Comparison of ENCODE assay signal across 26 cellular contexts in genomic region chr7:18577096-18577771, GRCh38.
DNase-seq lines count a peak whose midpoint lies in the region; ATAC-seq, FAIRE-seq and TF ChIP-seq lines count a peak whose summit lies in the region.
"Had no signal": no experiment of that assay in that cellular context is flagged by ENCODE, and none has a peak within 500 bp of the region (broad histone marks: within the 10 kb centered on the region; RNA-seq: fewer than 3 reads in every experiment).

No MANE protein-coding gene starts in this region.

- H3K4me1 ChIP-seq in CD4-positive, CD25-positive, alpha-beta regulatory T cell (ENCODE audit: control insufficient read depth, insufficient read depth, low read length, poor library complexity, severe bottlenecking), result no peaks in the 10 kb centered on the region
- H3K4me1 ChIP-seq in astrocyte (ENCODE audit: insufficient read depth, low read length) (no peaks in the 10 kb centered on the region), small intestine (ENCODE audit: control insufficient read depth in 2 of 2, insufficient read depth in 1 of 2, low read depth in 1 of 2, low read length in 1 of 2) (no peaks in the 10 kb centered on the region), BE2C (peaks cover 5% of the 10 kb centered on the region; the same call in 1 of the 2 replicates)
- H3K4me1 ChIP-seq: breast epithelium had no signal

- H4K20me1 ChIP-seq in astrocyte (ENCODE audit: insufficient read depth, low read length), result no peaks in the 10 kb centered on the region

- H3K4me1 Mint-ChIP-seq in CD4-positive, CD25-positive, alpha-beta regulatory T cell, result peaks cover 0 to 17% (median 2%) of the 10 kb centered on the region in 4 donors
- peaks cover 20% of the 10 kb centered on the region for H3K4me1 Mint-ChIP-seq in astrocyte (ENCODE audit: low read depth, unreplicated experiment)
- H3K4me1 Mint-ChIP-seq in activated T-cell treated with anti-CD3 and anti-CD28 coated beads, Interleukin-2, amount 50 U/mL, for 24 hours (ENCODE audit: low read depth), result peaks cover 2% of the 10 kb centered on the region

- peak in 1 of 3 donors; percentile 5 for DNase-seq in CD4-positive, CD25-positive, alpha-beta regulatory T cell
- DNase-seq in astrocyte (ENCODE audit: low read depth), result no peak
- DNase-seq in small intestine, result no peak
- no peak for DNase-seq in KG1 (lab: John Stamatoyannopoulos, UW)
- DNase-seq in activated T-cell treated with anti-CD3 and anti-CD28 coated beads, Interleukin-2, amount 50 U/mL, for 24 hours, result no peak
- DNase-seq in BE2C, result no peak
- DNase-seq: activated CD4-positive, alpha-beta T cell treated with anti-CD3 and anti-CD28 coated beads for 1 hour; activated naive CD8-positive, alpha-beta T cell treated with anti-CD3 and anti-CD28 coated beads, Interleukin-2, amount 50 U/mL, for 24 hours; C1 segment of cervical spinal cord; erythroblast; gastrocnemius medialis; NCI-H1048; NCI-H2029 treated with DMSO at 0.1 percent for 48 hours; NCI-H524; right cardiac atrium; stimulated activated CD4-positive, alpha-beta T cell treated with anti-CD3 and anti-CD28 coated beads, Interleukin-15, amount 100 ng/mL, for 24 hours; stimulated activated naive CD4-positive, alpha-beta T cell had no signal

- no peaks in the 10 kb centered on the region for H3K27me3 ChIP-seq in CD4-positive, CD25-positive, alpha-beta regulatory T cell (ENCODE audit: control insufficient read depth, insufficient read depth, low read length)
- H3K27me3 ChIP-seq in astrocyte (ENCODE audit: insufficient read depth, low read length) (no peaks in the 10 kb centered on the region), small intestine (ENCODE audit: control insufficient read depth in 2 of 2, insufficient read depth in 2 of 2, low read length in 2 of 2) (no peaks in the 10 kb centered on the region), BE2C (no peaks in the 10 kb centered on the region)
- H3K27me3 ChIP-seq: breast epithelium, gastrocnemius medialis, SJSA1, tibial nerve had no signal

- no peak for ATAC-seq in CD4-positive, CD25-positive, alpha-beta regulatory T cell (ENCODE audit: low read depth in 2 of 2)
- ATAC-seq in GM19351 (IDR thresholded peaks at IDR 0.05; ENCODE audit: unreplicated experiment) (peak; percentile 36), HG03025 (IDR thresholded peaks at IDR 0.05; ENCODE audit: low FRiP score, unreplicated experiment) (peak; percentile 73)
- ATAC-seq: activated naive CD8-positive, alpha-beta T cell treated with anti-CD3 and anti-CD28 coated beads, Interleukin-2, amount 50 U/mL, for 24 hours; gastrocnemius medialis; K562; left lobe of liver; right cardiac atrium had no signal

- H3K27ac ChIP-seq in CD4-positive, CD25-positive, alpha-beta regulatory T cell (ENCODE audit: insufficient read depth, low read length, poor library complexity, severe bottlenecking), result no peak overlapping the region
- no peak overlapping the region for H3K27ac ChIP-seq in astrocyte (ENCODE audit: low read depth, low read length)
- H3K27ac ChIP-seq in small intestine (ENCODE audit: low read depth in 1 of 2, low read length in 1 of 2), result no peak overlapping the region
- H3K27ac ChIP-seq: breast epithelium, gastrocnemius medialis, SJSA1, tibial nerve had no signal

- peaks cover 0 to 5% (median 0%) of the 10 kb centered on the region in 7 donors for H3K9me3 Mint-ChIP-seq in CD4-positive, CD25-positive, alpha-beta regulatory T cell
- no peaks in the 10 kb centered on the region for H3K9me3 Mint-ChIP-seq in astrocyte (ENCODE audit: unreplicated experiment)
- no peaks in the 10 kb centered on the region for H3K9me3 Mint-ChIP-seq in activated T-cell treated with anti-CD3 and anti-CD28 coated beads, Interleukin-2, amount 50 U/mL, for 24 hours
- H3K9me3 Mint-ChIP-seq: activated naive CD8-positive, alpha-beta T cell treated with anti-CD3 and anti-CD28 coated beads, Interleukin-2, amount 50 U/mL, for 24 hours; activated T-helper 2 cell treated with anti-CD3 and anti-CD28 coated beads, Interferon-gamma antibody, Interleukin-2, Interleukin-4, amounts not matched to agents 10 μg/mL and 5 μg/mL and 100 μg/mL, durations not matched to agents 14 hours and 24 hours and 36 hours had no signal

- FAIRE-seq in astrocyte (lab: Jason Lieb, UNC) (no peak), small intestine (lab: Jason Lieb, UNC) (no peak)
- FAIRE-seq: A204.1, K562 had no signal

- H2AFZ ChIP-seq in astrocyte (ENCODE audit: low read depth, low read length), result peak overlapping the region; percentile 5

- H3K27me3 Mint-ChIP-seq in CD4-positive, CD25-positive, alpha-beta regulatory T cell, result no peaks in the 10 kb centered on the region
- H3K27me3 Mint-ChIP-seq in astrocyte (ENCODE audit: low read depth, unreplicated experiment), result no peaks in the 10 kb centered on the region
- H3K27me3 Mint-ChIP-seq in activated T-cell treated with anti-CD3 and anti-CD28 coated beads, Interleukin-2, amount 50 U/mL, for 24 hours, result no peaks in the 10 kb centered on the region
- H3K27me3 Mint-ChIP-seq: activated naive CD8-positive, alpha-beta T cell treated with anti-CD3 and anti-CD28 coated beads, Interleukin-2, amount 50 U/mL, for 24 hours had no signal

- H3K9me3 ChIP-seq in CD4-positive, CD25-positive, alpha-beta regulatory T cell (ENCODE audit: control insufficient read depth in 2 of 2, low read length in 2 of 2), result no peaks in the 10 kb centered on the region
- H3K9me3 ChIP-seq in astrocyte (ENCODE audit: insufficient read depth, low read depth, low read length) (no peaks in the 10 kb centered on the region), small intestine (ENCODE audit: control insufficient read depth, low read depth) (no peaks in the 10 kb centered on the region), BE2C (no peaks in the 10 kb centered on the region)
- H3K9me3 ChIP-seq: breast epithelium, gastrocnemius medialis, SJSA1, tibial nerve had no signal

- H3K79me2 ChIP-seq in astrocyte (ENCODE audit: insufficient read depth, low read length), result peaks cover 6% of the 10 kb centered on the region

- WGBS in small intestine, 3 donors, result 15 to 43% (median 15%) methylated on average over 2 of the region's 2 CpGs

- no peak overlapping the region for H3K4me2 ChIP-seq in astrocyte (ENCODE audit: low read length)

- no peak overlapping the region for H3K9ac ChIP-seq in astrocyte (ENCODE audit: low read length)

- no peaks in the 10 kb centered on the region for H3K36me3 ChIP-seq in CD4-positive, CD25-positive, alpha-beta regulatory T cell (ENCODE audit: control insufficient read depth, insufficient read depth, low read length)
- no peaks in the 10 kb centered on the region for H3K36me3 ChIP-seq in astrocyte (ENCODE audit: insufficient read depth, low read length)
- H3K36me3 ChIP-seq in small intestine (ENCODE audit: control insufficient read depth in 2 of 2, insufficient read depth in 2 of 2, low read length in 2 of 2), result no peaks in the 10 kb centered on the region
- H3K36me3 ChIP-seq in BE2C, result peaks cover 7% of the 10 kb centered on the region; the same call in 1 of the 2 replicates
- H3K36me3 ChIP-seq: breast epithelium, gastrocnemius medialis, tibial nerve had no signal

- H3K36me3 Mint-ChIP-seq in CD4-positive, CD25-positive, alpha-beta regulatory T cell, result no peaks in the 10 kb centered on the region
- H3K36me3 Mint-ChIP-seq in astrocyte (ENCODE audit: low read depth, unreplicated experiment), result no peaks in the 10 kb centered on the region
- no peaks in the 10 kb centered on the region for H3K36me3 Mint-ChIP-seq in activated T-cell treated with anti-CD3 and anti-CD28 coated beads, Interleukin-2, amount 50 U/mL, for 24 hours (ENCODE audit: low read depth)

- H3K4me3 ChIP-seq in CD4-positive, CD25-positive, alpha-beta regulatory T cell (ENCODE audit: low read depth, low read length), result no peak overlapping the region
- H3K4me3 ChIP-seq in astrocyte (ENCODE audit: insufficient read depth, low read depth, low read length), result no peak overlapping the region
- H3K4me3 ChIP-seq in small intestine (ENCODE audit: low read depth in 1 of 2, low read length in 2 of 2), result no peak overlapping the region
- no peak overlapping the region for H3K4me3 ChIP-seq in BE2C (ENCODE audit: low read depth, low read length)
- H3K4me3 ChIP-seq: breast epithelium, gastrocnemius medialis, K562, SJSA1, tibial nerve had no signal

- H3K4me3 Mint-ChIP-seq in CD4-positive, CD25-positive, alpha-beta regulatory T cell, result no peak overlapping the region
- H3K4me3 Mint-ChIP-seq in astrocyte (ENCODE audit: unreplicated experiment), result no peak overlapping the region
- H3K4me3 Mint-ChIP-seq in activated T-cell treated with anti-CD3 and anti-CD28 coated beads, Interleukin-2, amount 50 U/mL, for 24 hours, result no peak overlapping the region
- H3K4me3 Mint-ChIP-seq: activated naive CD8-positive, alpha-beta T cell treated with anti-CD3 and anti-CD28 coated beads, Interleukin-2, amount 50 U/mL, for 24 hours had no signal

- TF ChIP-seq CTCF in astrocyte (IDR thresholded peaks at IDR 0.05; ENCODE audit: insufficient read depth, low read depth, low read length), result no peak
- no peak for TF ChIP-seq CTCF in BE2C (IDR thresholded peaks at IDR 0.05; ENCODE audit: low read depth, low read length)

- peak overlapping the region in 2 of 3 donors; percentile 19 to 49 for H3K27ac Mint-ChIP-seq in CD4-positive, CD25-positive, alpha-beta regulatory T cell
- H3K27ac Mint-ChIP-seq in astrocyte (ENCODE audit: unreplicated experiment), result no peak overlapping the region
- no peak overlapping the region for H3K27ac Mint-ChIP-seq in activated T-cell treated with anti-CD3 and anti-CD28 coated beads, Interleukin-2, amount 50 U/mL, for 24 hours
- H3K27ac Mint-ChIP-seq: activated naive CD8-positive, alpha-beta T cell treated with anti-CD3 and anti-CD28 coated beads, Interleukin-2, amount 50 U/mL, for 24 hours; activated T-helper 2 cell treated with anti-CD3 and anti-CD28 coated beads, Interferon-gamma antibody, Interleukin-2, Interleukin-4, amounts not matched to agents 10 μg/mL and 5 μg/mL and 100 μg/mL, durations not matched to agents 14 hours and 24 hours and 36 hours had no signal

Comparison
In these comparisons a context has a peak if more than half of its experiments do, and no peak if none do; other contexts are left out.
1. ATAC-seq: peak in GM19351 (single experiment) and HG03025 (single experiment); none in CD4-positive, CD25-positive, alpha-beta regulatory T cell (0 of 2).
2. H3K27ac Mint-ChIP-seq: peak in CD4-positive, CD25-positive, alpha-beta regulatory T cell (2 of 3); none in astrocyte (single experiment) and activated T-cell treated with anti-CD3 and anti-CD28 coated beads, Interleukin-2, amount 50 U/mL, for 24 hours (single experiment).